27 cellular contexts compared by ENCODE assay signal in the genomic region with DNA sequence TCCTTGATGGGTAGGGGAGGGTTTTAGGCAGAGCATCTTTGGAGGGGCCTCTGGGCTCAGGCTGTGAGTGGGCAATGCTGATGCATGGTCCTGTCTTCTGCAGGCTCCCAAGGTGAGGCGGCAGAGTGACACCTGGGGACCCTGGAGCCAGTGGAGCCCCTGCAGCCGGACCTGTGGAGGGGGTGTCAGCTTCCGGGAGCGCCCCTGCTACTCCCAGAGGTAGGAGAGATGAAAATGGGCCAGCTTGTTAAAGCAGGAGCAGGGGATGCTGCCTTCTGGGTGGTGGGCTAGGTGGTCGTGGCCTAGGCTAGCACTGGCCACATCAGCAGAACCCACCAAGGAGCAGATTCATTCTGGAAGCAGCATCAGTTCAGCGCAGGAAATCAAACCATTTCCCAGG. TPM values are rescaled to one million over a fixed set of nuclear protein-coding genes. Genes with fewer than 3 reads are reported as not detected.
A peak's percentile ranks its signal among the peaks of the same experiment; 100 is the strongest.
DNase-seq lines count a peak whose midpoint lies in the region; ATAC-seq and TF ChIP-seq lines count a peak whose summit lies in the region.
"Had no signal": no experiment of that assay in that cellular context is flagged by ENCODE, and none has a peak within 500 bp of the region (broad histone marks: within the 10 kb centered on the region; RNA-seq: fewer than 3 reads in every experiment).

No MANE protein-coding gene starts in this region.

- H3K9ac ChIP-seq in endodermal cell (ENCODE audit: extremely low read depth, low read length, poor library complexity, severe bottlenecking): no peak overlapping the region

- peaks cover 48% of the 10 kb centered on the region for H3K4me1 Mint-ChIP-seq in activated naive CD4-positive, alpha-beta T cell treated with anti-CD3 and anti-CD28 coated beads, Interleukin-2, amount 10 ng/mL, durations not matched to agents 7 days and 5 days
- H3K4me1 Mint-ChIP-seq in CD8-positive, alpha-beta memory T cell: peaks cover 21 to 36% (median 32%) of the 10 kb centered on the region in 3 donors
- H3K4me1 Mint-ChIP-seq in endodermal cell: peaks cover under 1% of the 10 kb centered on the region
- H3K4me1 Mint-ChIP-seq in stimulated activated effector memory CD8-positive, alpha-beta T cell treated with anti-CD3 and anti-CD28 coated beads, Interleukin-12 subunit alpha, Interleukin-12 subunit beta, amount 100 ng/mL, for 72 hours: peaks cover 54% of the 10 kb centered on the region

- no peak for ATAC-seq in stimulated activated effector memory CD8-positive, alpha-beta T cell treated with anti-CD3 and anti-CD28 coated beads, Interleukin-12 subunit alpha, Interleukin-12 subunit beta, amount 100 ng/mL, for 72 hours
- ATAC-seq: activated CD8-positive, alpha-beta T cell treated with anti-CD3 and anti-CD28 coated beads, Interleukin-2, amount 10 ng/mL, durations not matched to agents 7 days and 5 days; sciatic nerve; stimulated activated naive B cell treated with anti-CD40 and anti-IgM and Interleukin-4, amounts not matched to agents 10 μg/mL and 1 μg/mL and 100 μg/mL, for 72 hours had no signal

- H3K4me3 Mint-ChIP-seq in activated naive CD4-positive, alpha-beta T cell treated with anti-CD3 and anti-CD28 coated beads, Interleukin-2, amount 10 ng/mL, durations not matched to agents 7 days and 5 days: peak overlapping the region; percentile 3
- H3K4me3 Mint-ChIP-seq in CD8-positive, alpha-beta memory T cell: peak overlapping the region in 4 of 7 donors; percentile 24 to 34 (median 30)
- peak overlapping the region; percentile 52 for H3K4me3 Mint-ChIP-seq in endodermal cell
- H3K4me3 Mint-ChIP-seq in stimulated activated effector memory CD8-positive, alpha-beta T cell treated with anti-CD3 and anti-CD28 coated beads, Interleukin-12 subunit alpha, Interleukin-12 subunit beta, amount 100 ng/mL, for 72 hours: peak overlapping the region; percentile 85

- DNase-seq in activated naive CD4-positive, alpha-beta T cell treated with anti-CD3 and anti-CD28 coated beads, Interleukin-2, amount 10 ng/mL, durations not matched to agents 7 days and 5 days: no peak
- no peak for DNase-seq in activated naive CD4-positive, alpha-beta T cell treated with Interleukin-2 at 50 U/mL for 16 hours
- DNase-seq in CD8-positive, alpha-beta memory T cell: no peak
- DNase-seq in endodermal cell (no peak), SIG-M5 (lab: John Stamatoyannopoulos, UW) (no peak), HK-2 (ENCODE audit: unreplicated experiment) (no peak)
- no peak for DNase-seq in stimulated activated effector memory CD8-positive, alpha-beta T cell treated with anti-CD3 and anti-CD28 coated beads, Interleukin-12 subunit alpha, Interleukin-12 subunit beta, amount 100 ng/mL, for 72 hours (ENCODE audit: low spot score in 2 of 2)
- no peak for DNase-seq in stimulated activated CD8-positive, alpha-beta memory T cell treated with anti-CD3 and anti-CD28 coated beads, Interleukin-4, amount 100 ng/mL, for 48 hours
- DNase-seq: activated CD8-positive, alpha-beta T cell treated with anti-CD3 and anti-CD28 coated beads, Interleukin-2, amount 10 ng/mL, durations not matched to agents 7 days and 5 days; activated T-cell treated with anti-CD3 and anti-CD28 coated beads for 4 hours; anterior cingulate cortex; Calu3; DMS79 treated with DMSO at 0.1 percent for 48 hours; esophagus squamous epithelium; foreskin melanocyte; GF-D8; heart right ventricle; KBM-7; NCI-H2029; NCI-H69; stimulated activated CD4-positive, alpha-beta T cell treated with anti-CD3 and anti-CD28 coated beads, Interleukin-4, amount 100 ng/mL, for 24 hours; stimulated activated naive B cell treated with anti-CD40 and anti-IgM and Interleukin-4, amounts not matched to agents 10 μg/mL and 1 μg/mL and 100 μg/mL, for 72 hours had no signal

- H3K9me3 ChIP-seq in CD8-positive, alpha-beta memory T cell (ENCODE audit: low read length): no peaks in the 10 kb centered on the region
- no peaks in the 10 kb centered on the region for H3K9me3 ChIP-seq in endodermal cell (ENCODE audit: control insufficient read depth, low read length)
- H3K9me3 ChIP-seq: esophagus squamous epithelium, heart right ventricle, prostate gland, vagina had no signal

- no peak for TF ChIP-seq CTCF in endodermal cell (conservative IDR thresholded peaks at IDR 0.05)

- H3K27ac ChIP-seq in CD8-positive, alpha-beta memory T cell (ENCODE audit: low read depth, low read length): no peak overlapping the region
- H3K27ac ChIP-seq in endodermal cell (ENCODE audit: low read depth, low read length): no peak overlapping the region
- H3K27ac ChIP-seq: esophagus squamous epithelium, heart right ventricle, prostate gland, vagina had no signal

- peaks cover 88% of the 10 kb centered on the region for H3K27me3 Mint-ChIP-seq in activated naive CD4-positive, alpha-beta T cell treated with anti-CD3 and anti-CD28 coated beads, Interleukin-2, amount 10 ng/mL, durations not matched to agents 7 days and 5 days
- peaks cover 45 to 50% of the 10 kb centered on the region in 2 donors for H3K27me3 Mint-ChIP-seq in CD8-positive, alpha-beta memory T cell
- H3K27me3 Mint-ChIP-seq in endodermal cell (ENCODE audit: insufficient read depth): peaks cover 68% of the 10 kb centered on the region

- POLR2A ChIA-PET in CD8-positive, alpha-beta memory T cell (lab: Charles Lee): no interaction called here

- CTCF ChIA-PET in activated naive CD4-positive, alpha-beta T cell treated with anti-CD3 and anti-CD28 coated beads, Interleukin-2, amount 10 ng/mL, durations not matched to agents 7 days and 5 days (lab: Charles Lee): no interaction called here
- CTCF ChIA-PET in CD8-positive, alpha-beta memory T cell (lab: Charles Lee): no interaction called here

- H3K4me1 ChIP-seq in CD8-positive, alpha-beta memory T cell (ENCODE audit: insufficient read depth, low read length): no peaks in the 10 kb centered on the region
- H3K4me1 ChIP-seq in endodermal cell (ENCODE audit: control insufficient read depth, insufficient read depth, low read length): no peaks in the 10 kb centered on the region
- H3K4me1 ChIP-seq: prostate gland had no signal

- no peak overlapping the region for H3K4me3 ChIP-seq in CD8-positive, alpha-beta memory T cell (ENCODE audit: low read length)
- H3K4me3 ChIP-seq in endodermal cell (ENCODE audit: low read length): no peak overlapping the region

- WGBS in endodermal cell (ENCODE audit: insufficient coverage in 1 of 2, insufficient read length in 1 of 2), 2 experiments: 92 to 98% methylated on average over 6 of the region's 6 CpGs

- no peaks in the 10 kb centered on the region for H3K36me3 Mint-ChIP-seq in activated naive CD4-positive, alpha-beta T cell treated with anti-CD3 and anti-CD28 coated beads, Interleukin-2, amount 10 ng/mL, durations not matched to agents 7 days and 5 days
- H3K36me3 Mint-ChIP-seq in CD8-positive, alpha-beta memory T cell: no peaks in the 10 kb centered on the region
- H3K36me3 Mint-ChIP-seq in endodermal cell (ENCODE audit: low read depth): peaks cover 5% of the 10 kb centered on the region
- peaks cover 16% of the 10 kb centered on the region for H3K36me3 Mint-ChIP-seq in stimulated activated effector memory CD8-positive, alpha-beta T cell treated with anti-CD3 and anti-CD28 coated beads, Interleukin-12 subunit alpha, Interleukin-12 subunit beta, amount 100 ng/mL, for 72 hours

- H3K9me3 Mint-ChIP-seq in activated naive CD4-positive, alpha-beta T cell treated with anti-CD3 and anti-CD28 coated beads, Interleukin-2, amount 10 ng/mL, durations not matched to agents 7 days and 5 days: peaks cover 3% of the 10 kb centered on the region
- H3K9me3 Mint-ChIP-seq in CD8-positive, alpha-beta memory T cell: peaks cover 0 to 4% (median 0%) of the 10 kb centered on the region in 5 donors
- no peaks in the 10 kb centered on the region for H3K9me3 Mint-ChIP-seq in endodermal cell
- no peaks in the 10 kb centered on the region for H3K9me3 Mint-ChIP-seq in stimulated activated effector memory CD8-positive, alpha-beta T cell treated with anti-CD3 and anti-CD28 coated beads, Interleukin-12 subunit alpha, Interleukin-12 subunit beta, amount 100 ng/mL, for 72 hours

- H3K36me3 ChIP-seq in CD8-positive, alpha-beta memory T cell (ENCODE audit: insufficient read depth, low read length): no peaks in the 10 kb centered on the region
- no peaks in the 10 kb centered on the region for H3K36me3 ChIP-seq in endodermal cell (ENCODE audit: control insufficient read depth, insufficient read depth, low read length)
- H3K36me3 ChIP-seq: esophagus squamous epithelium, heart right ventricle, prostate gland, vagina had no signal

- peaks cover 23% of the 10 kb centered on the region for H3K27me3 ChIP-seq in CD8-positive, alpha-beta memory T cell (ENCODE audit: insufficient read depth, low read length, poor library complexity, severe bottlenecking)
- H3K27me3 ChIP-seq in endodermal cell (ENCODE audit: control insufficient read depth, insufficient read depth, low read length, poor library complexity, severe bottlenecking): peaks cover 30% of the 10 kb centered on the region
- H3K27me3 ChIP-seq: vagina had no signal

- no peak overlapping the region for H3K27ac Mint-ChIP-seq in activated naive CD4-positive, alpha-beta T cell treated with anti-CD3 and anti-CD28 coated beads, Interleukin-2, amount 10 ng/mL, durations not matched to agents 7 days and 5 days
- peak overlapping the region in 1 of 8 donors; percentile 60 for H3K27ac Mint-ChIP-seq in CD8-positive, alpha-beta memory T cell
- H3K27ac Mint-ChIP-seq in endodermal cell: no peak overlapping the region
- H3K27ac Mint-ChIP-seq in stimulated activated effector memory CD8-positive, alpha-beta T cell treated with anti-CD3 and anti-CD28 coated beads, Interleukin-12 subunit alpha, Interleukin-12 subunit beta, amount 100 ng/mL, for 72 hours: peak overlapping the region; percentile 50
- H3K27ac Mint-ChIP-seq: activated CD8-positive, alpha-beta T cell treated with anti-CD3 and anti-CD28 coated beads, Interleukin-2, amount 10 ng/mL, durations not matched to agents 7 days and 5 days had no signal

RNA-seq across cellular contexts. Expression of a gene that starts 7.2 kb away (rescaled TPM):
- total RNA-seq in CD8-positive, alpha-beta memory T cell: under 1 TPM; 0.18 to 0.31 TPM
- polyA plus RNA-seq in CD8-positive, alpha-beta memory T cell: 0.23 TPM
- 10 to 100 TPM; 18.4 to 20.1 TPM for total RNA-seq in endodermal cell
- 9.0 TPM for polyA plus RNA-seq in endodermal cell (2013, experiment 1 of 2)
- polyA plus RNA-seq in endodermal cell (2013, experiment 2 of 2): 7.8 TPM
- total RNA-seq: H4, SK-MEL-5 had no signal

Comparison
In these comparisons a context has a peak if more than half of its experiments do, and no peak if none do; other contexts are left out.
1. H3K4me3 Mint-ChIP-seq: peak in every context shown above with its lines; median percentile 85 in stimulated activated effector memory CD8-positive, alpha-beta T cell treated with anti-CD3 and anti-CD28 coated beads, Interleukin-12 subunit alpha, Interleukin-12 subunit beta, amount 100 ng/mL, for 72 hours; 52 in endodermal cell; 30 in CD8-positive, alpha-beta memory T cell; 3 in activated naive CD4-positive, alpha-beta T cell treated with anti-CD3 and anti-CD28 coated beads, Interleukin-2, amount 10 ng/mL, durations not matched to agents 7 days and 5 days.
2. RNA of a gene that starts 7.2 kb away (total RNA-seq): 18.4 to 20.1 TPM in endodermal cell; 0.18 to 0.31 TPM in CD8-positive, alpha-beta memory T cell; every median in the first group is over 10 times any median in the second.